ENCODE assay signal across 21 cellular contexts in the genomic region with DNA sequence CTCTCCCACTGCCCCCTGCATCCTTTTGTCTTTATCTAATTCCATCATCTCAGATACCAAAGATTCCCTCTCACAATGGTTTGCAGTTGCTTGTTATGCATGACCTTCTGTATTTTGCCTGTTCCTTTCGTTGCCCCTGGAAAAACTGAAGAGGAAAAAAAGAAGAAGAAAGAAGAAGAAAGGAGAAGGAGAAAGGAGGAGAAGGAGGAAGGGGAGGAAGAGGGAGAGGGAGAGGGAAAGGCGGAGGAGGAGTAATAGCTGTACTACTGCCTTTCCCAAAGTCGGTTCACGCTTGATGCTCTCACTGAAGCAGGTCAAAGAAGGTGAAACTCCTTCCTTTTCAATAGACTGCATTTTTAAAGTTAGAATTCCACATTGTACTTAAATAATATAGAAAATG.
A peak's percentile ranks its signal among the peaks of the same experiment; 100 is the strongest.
DNase-seq lines count a peak whose midpoint lies in the region; ATAC-seq and TF ChIP-seq lines count a peak whose summit lies in the region.
"Had no signal": no experiment of that assay in that cellular context is flagged by ENCODE, and none has a peak within 500 bp of the region (broad histone marks: within the 10 kb centered on the region; RNA-seq: fewer than 3 reads in every experiment).

No MANE protein-coding gene starts in this region.

- H3K79me1 ChIP-seq in H9 (ENCODE audit: insufficient read depth, low read depth, low read length, poor library complexity, severe bottlenecking), result no peaks in the 10 kb centered on the region

- H4K91ac ChIP-seq in H9 (ENCODE audit: insufficient read length, low read depth, low read length), result no peak overlapping the region

- no CpG with 5 or more reads among the region's 4 CpGs for WGBS in H9 (ENCODE audit: extremely low coverage, insufficient read length, low lambda C conversion rate)
- WGBS in sigmoid colon, 2 donors, result 72 to 74% methylated on average over 4 of the region's 4 CpGs

- intact Hi-C loops in Calu3 (cut with micrococcal nuclease; ENCODE audit: unreplicated experiment) (no loop called here), sigmoid colon (cut with DNase I) (no loop called here)

- H2BK120ac ChIP-seq in H9 (ENCODE audit: low read depth, low read length, poor library complexity, severe bottlenecking), result no peak overlapping the region

- H3K9ac ChIP-seq in DND-41 (ENCODE audit: low read depth, low read length) (no peak overlapping the region), H9 (ENCODE audit: extremely low read depth, insufficient read length, low read length) (no peak overlapping the region), SU-DHL-6 (ENCODE audit: low read length) (peak overlapping the region; percentile 21), neural progenitor cell (no peak overlapping the region)

- no peak overlapping the region for H2AK5ac ChIP-seq in H9 (ENCODE audit: insufficient read length, low read length)

- H3K4me1 ChIP-seq in DND-41 (ENCODE audit: insufficient read depth, low read length) (peaks cover 10% of the 10 kb centered on the region), H9 (ENCODE audit: insufficient read depth, low read length) (peaks cover 3% of the 10 kb centered on the region; the same call in 1 of the 2 replicates), neural progenitor cell (no peaks in the 10 kb centered on the region), sigmoid colon (no peaks in the 10 kb centered on the region)

- H3K4me1 Mint-ChIP-seq in H9 (peaks cover 23 to 24% of the 10 kb centered on the region in 2 experiments), neural progenitor cell (peaks cover 33% of the 10 kb centered on the region), Calu3 (ENCODE audit: low read depth, unreplicated experiment) (no peaks in the 10 kb centered on the region)
- H3K4me1 Mint-ChIP-seq: CD14-positive monocyte had no signal

- H2AFZ ChIP-seq in DND-41 (ENCODE audit: low read depth, low read length) (peak overlapping the region; percentile 62; the same call in 1 of the 2 replicates), H9 (ENCODE audit: low read length) (no peak overlapping the region), SU-DHL-6 (ENCODE audit: low read depth, low read length, severe bottlenecking) (peak overlapping the region; percentile 24), neural progenitor cell (replicated peaks) (no peak overlapping the region)
- H2AFZ ChIP-seq: PC-9 had no signal

- no peak overlapping the region for H3K4me3 ChIP-seq in DND-41 (ENCODE audit: low read depth in 1 of 2, low read length in 2 of 2)
- peak overlapping the region; percentile 14 for H3K4me3 ChIP-seq in SU-DHL-6 (ENCODE audit: insufficient read depth, low read length, poor library complexity, severe bottlenecking)
- H3K4me3 ChIP-seq in neural progenitor cell, result no peak overlapping the region
- H3K4me3 ChIP-seq in sigmoid colon, result no peak overlapping the region
- H3K4me3 ChIP-seq: PC-9 had no signal

- TF ChIP-seq POLR2A in sigmoid colon (IDR thresholded peaks at IDR 0.05), result no peak

- H3K79me2 ChIP-seq in DND-41 (ENCODE audit: insufficient read depth, low read length) (no peaks in the 10 kb centered on the region), H9 (ENCODE audit: insufficient read depth, low read length) (no peaks in the 10 kb centered on the region), SU-DHL-6 (ENCODE audit: insufficient read depth, low read length) (no peaks in the 10 kb centered on the region), neural progenitor cell (ENCODE audit: low read depth) (no peaks in the 10 kb centered on the region)

- no peak overlapping the region for H2BK20ac ChIP-seq in H9 (ENCODE audit: low read depth, low read length, poor library complexity, severe bottlenecking)

- H3K9me3 Mint-ChIP-seq in H9 (no peaks in the 10 kb centered on the region), neural progenitor cell (no peaks in the 10 kb centered on the region), Calu3 (ENCODE audit: low read depth, unreplicated experiment) (no peaks in the 10 kb centered on the region)

- H3K9me2 ChIP-seq in SU-DHL-6 (replicated peaks; ENCODE audit: insufficient read depth, low read length), result no peaks in the 10 kb centered on the region

- no peaks in the 10 kb centered on the region for H3K27me3 ChIP-seq in DND-41 (ENCODE audit: insufficient read depth, low read length, poor library complexity)
- no peaks in the 10 kb centered on the region for H3K27me3 ChIP-seq in H9 (ENCODE audit: insufficient read depth, low read length)
- H3K27me3 ChIP-seq in SU-DHL-6 (ENCODE audit: low read length), result no peaks in the 10 kb centered on the region
- no peaks in the 10 kb centered on the region for H3K27me3 ChIP-seq in neural progenitor cell
- no peaks in the 10 kb centered on the region for H3K27me3 ChIP-seq in sigmoid colon

- H3K27ac Mint-ChIP-seq in H9 (peak overlapping the region in 2 of 3 experiments; percentile 0 to 68; a peak in 3 of 7 replicates), neural progenitor cell (peak overlapping the region; percentile 87), Calu3 (ENCODE audit: unreplicated experiment) (no peak overlapping the region)
- H3K27ac Mint-ChIP-seq: B cell, CD14-positive monocyte, IgD-negative memory B cell had no signal

- H3K9me3 ChIP-seq in DND-41 (ENCODE audit: insufficient read depth, low read length, severe bottlenecking) (no peaks in the 10 kb centered on the region), H9 (ENCODE audit: control insufficient read depth, low read depth, low read length) (no peaks in the 10 kb centered on the region), SU-DHL-6 (ENCODE audit: insufficient read depth, low read length) (no peaks in the 10 kb centered on the region), neural progenitor cell (ENCODE audit: low read depth) (no peaks in the 10 kb centered on the region), sigmoid colon (no peaks in the 10 kb centered on the region)

- ATAC-seq in DND-41 (ENCODE audit: insufficient read depth, low read depth), result no peak
- ATAC-seq: SK-N-SH treated with all-trans-retinoic acid at 6 μM for 48 hours had no signal

- H3T11ph ChIP-seq in H9 (ENCODE audit: low read length), result no peak overlapping the region

- no peak overlapping the region for H2BK15ac ChIP-seq in H9 (ENCODE audit: low read depth, low read length)

- H3F3A ChIP-seq in SU-DHL-6 (ENCODE audit: insufficient read depth) (peaks cover 10% of the 10 kb centered on the region; the same call in 1 of the 2 replicates), neural progenitor cell (ENCODE audit: low read depth) (no peaks in the 10 kb centered on the region)

- H3K27me3 Mint-ChIP-seq in H9 (ENCODE audit: low read depth) (no peaks in the 10 kb centered on the region), neural progenitor cell (ENCODE audit: insufficient read depth, low read depth) (no peaks in the 10 kb centered on the region), Calu3 (ENCODE audit: unreplicated experiment) (no peaks in the 10 kb centered on the region)

- no peak overlapping the region for H4K5ac ChIP-seq in H9 (ENCODE audit: insufficient read length, low read depth, low read length)

- H3K23me2 ChIP-seq in H9 (ENCODE audit: insufficient read length, low read depth, low read length, poor library complexity, severe bottlenecking), result no peaks in the 10 kb centered on the region

- DNase-seq in DND-41, result no peak
- no peak for DNase-seq in H9
- DNase-seq in neural progenitor cell (ENCODE audit: low spot score), result no peak
- no peak for DNase-seq in activated naive CD4-positive, alpha-beta T cell treated with Interleukin-2 at 50 U/mL for 16 hours
- DNase-seq in Calu3, result no peak
- DNase-seq in SKM-1 treated with dmso at 0.1 percent for 144 hours (lab: John Stamatoyannopoulos, UW; ENCODE audit: unreplicated experiment), result no peak
- DNase-seq in sigmoid colon, result no peak
- DNase-seq: Kasumi-1, NCI-H1417, NCI-H1694 treated with DMSO at 0.1 percent for 48 hours, NCI-H2107, NCI-H446 treated with DMSO at 0.1 percent for 48 hours, PC-9, RPMI8226, SHP77 treated with DMSO at 0.1 percent for 48 hours, T-helper 1 cell had no signal

- TF ChIP-seq CTCF in DND-41 (IDR thresholded peaks at IDR 0.05; ENCODE audit: borderline replicate concordance, extremely low read depth, low read length, poor library complexity, severe bottlenecking) (no peak), H9 (conservative IDR thresholded peaks at IDR 0.05) (no peak), SU-DHL-6 (IDR thresholded peaks at IDR 0.05; ENCODE audit: insufficient read depth, low read length, poor library complexity, severe bottlenecking) (no peak), neural progenitor cell (IDR thresholded peaks at IDR 0.05) (no peak), Calu3 (IDR thresholded peaks at IDR 0.05; ENCODE audit: unreplicated experiment) (no peak), sigmoid colon (IDR thresholded peaks at IDR 0.05) (no peak)

- CTCF ChIA-PET in Calu3 (lab: Charles Lee), result no interaction called here

- no peak overlapping the region for H3K4me3 Mint-ChIP-seq in H9
- H3K4me3 Mint-ChIP-seq in neural progenitor cell, result peak overlapping the region; percentile 16
- no peak overlapping the region for H3K4me3 Mint-ChIP-seq in Calu3 (ENCODE audit: low read depth, unreplicated experiment)
- H3K4me3 Mint-ChIP-seq: CD14-positive monocyte, IgD-negative memory B cell had no signal

- H3K27ac ChIP-seq in DND-41 (ENCODE audit: low read length), result no peak overlapping the region
- no peak overlapping the region for H3K27ac ChIP-seq in H9 (ENCODE audit: insufficient read length, low read depth, low read length)
- peak overlapping the region; percentile 87 for H3K27ac ChIP-seq in SU-DHL-6 (ENCODE audit: low read depth, low read length)
- H3K27ac ChIP-seq in neural progenitor cell, result no peak overlapping the region
- H3K27ac ChIP-seq in sigmoid colon, result no peak overlapping the region
- H3K27ac ChIP-seq: PC-9 had no signal

- H2BK5ac ChIP-seq in H9 (ENCODE audit: insufficient read length, low read length), result no peak overlapping the region

- no peak overlapping the region for H3K56ac ChIP-seq in H9 (ENCODE audit: insufficient read length, low read depth, low read length)

- no peak overlapping the region for H3K4me2 ChIP-seq in DND-41 (ENCODE audit: insufficient read depth, low read length)
- no peak overlapping the region for H3K4me2 ChIP-seq in H9 (ENCODE audit: insufficient read depth, insufficient read length, low read length)
- H3K4me2 ChIP-seq in SU-DHL-6 (ENCODE audit: low read depth, low read length, poor library complexity, severe bottlenecking), result peak overlapping the region; percentile 55
- no peak overlapping the region for H3K4me2 ChIP-seq in neural progenitor cell
- H3K4me2 ChIP-seq: PC-9 had no signal

- BruUV-seq in Calu3 (replicated peaks; lab: Mats Ljungman, UMichigan), result no TSS peak

- H3K23ac ChIP-seq in H9 (ENCODE audit: insufficient read length, low read depth, low read length), result no peak overlapping the region

- no peaks in the 10 kb centered on the region for H4K20me1 ChIP-seq in DND-41 (ENCODE audit: insufficient read depth, low read length)
- no peaks in the 10 kb centered on the region for H4K20me1 ChIP-seq in H9 (ENCODE audit: control insufficient read depth, insufficient read depth, insufficient read length)
- H4K20me1 ChIP-seq in SU-DHL-6 (ENCODE audit: low read depth, low read length), result no peaks in the 10 kb centered on the region
- H4K20me1 ChIP-seq in neural progenitor cell (ENCODE audit: low read depth), result no peaks in the 10 kb centered on the region

- no peak overlapping the region for H3K4ac ChIP-seq in H9 (ENCODE audit: low read depth, low read length)

- no peak overlapping the region for H3K14ac ChIP-seq in H9 (ENCODE audit: insufficient read depth, low read length)

- H3K18ac ChIP-seq in H9 (ENCODE audit: insufficient read length, low read depth, low read length), result no peak overlapping the region

- H3K36me3 Mint-ChIP-seq in H9 (ENCODE audit: insufficient read depth in 1 of 3, low read depth in 3 of 3), result no peaks in the 10 kb centered on the region
- H3K36me3 Mint-ChIP-seq in neural progenitor cell, result no peaks in the 10 kb centered on the region
- H3K36me3 Mint-ChIP-seq in Calu3 (ENCODE audit: insufficient read depth, unreplicated experiment), result no peaks in the 10 kb centered on the region
- H3K36me3 Mint-ChIP-seq: CD14-positive monocyte, IgD-negative memory B cell had no signal

- no peak for TF ChIP-seq EP300 in sigmoid colon (IDR thresholded peaks at IDR 0.05)

- no peaks in the 10 kb centered on the region for H3K36me3 ChIP-seq in DND-41 (ENCODE audit: insufficient read depth, low read length)
- no peaks in the 10 kb centered on the region for H3K36me3 ChIP-seq in SU-DHL-6 (ENCODE audit: low read length)
- no peaks in the 10 kb centered on the region for H3K36me3 ChIP-seq in neural progenitor cell
- H3K36me3 ChIP-seq in sigmoid colon, result no peaks in the 10 kb centered on the region

- no peak overlapping the region for H4K8ac ChIP-seq in H9 (replicated peaks; ENCODE audit: insufficient read length, low read depth, low read length)

- no peak overlapping the region for H2BK12ac ChIP-seq in H9 (ENCODE audit: insufficient read length, low read depth, low read length)

Comparison
In these comparisons a context has a peak if more than half of its experiments do, and no peak if none do; other contexts are left out.
1. H2AFZ ChIP-seq: peak in DND-41 (single experiment) and SU-DHL-6 (single experiment); none in H9 (single experiment) and neural progenitor cell (single experiment).